In genomic region chr2:159441182-159441581, GRCh38 we compare ENCODE assay signal across 34 cellular contexts.
"Had no signal": no experiment of that assay in that cellular context is flagged by ENCODE, and none has a peak within 500 bp of the region (broad histone marks: within the 10 kb centered on the region; RNA-seq: fewer than 3 reads in every experiment).

No MANE protein-coding gene starts in this region.

- H3K4me2 ChIP-seq: KMS-11 had no signal

- H3K27me3 ChIP-seq: brain microvascular endothelial cell, Peyer's patch had no signal

- DNase-seq: activated B cell treated with CpG ODN at 0.5 μM for 24 hours; activated CD4-positive, alpha-beta memory T cell treated with anti-CD3 and anti-CD28 coated beads for 36 hours; activated CD4-positive, alpha-beta T cell treated with anti-CD3 and anti-CD28 coated beads for 4 hours; activated CD4-positive, alpha-beta T cell treated with anti-CD3 and anti-CD28 coated beads, Interleukin-2, amount 50 U/mL, for 1 hour; activated CD4-positive, CD25-positive, alpha-beta regulatory T cell treated with anti-CD3 and anti-CD28 coated beads, Interleukin-2, amount 50 U/mL, for 72 hours; activated CD8-positive, alpha-beta memory T cell treated with anti-CD3 and anti-CD28 coated beads, Interleukin-2, amount 50 U/mL, for 4 hours; activated gamma-delta T cell treated with Interleukin-2 at 50 U/mL for 16 hours; activated naive CD4-positive, alpha-beta T cell treated with anti-CD3 and anti-CD28 coated beads for 36 hours; activated naive CD8-positive, alpha-beta T cell treated with anti-CD3 and anti-CD28 coated beads, Interleukin-2, amount 50 U/mL, for 24 hours; activated T-cell treated with anti-CD3 and anti-CD28 coated beads for 4 hours; activated T-cell treated with anti-CD3 and anti-CD28 coated beads, Interleukin-2, amount 50 U/mL, for 4 hours; anterior cingulate cortex; brain microvascular endothelial cell; MM.1S; NCI-H1092 treated with DMSO at 0.1 percent for 48 hours; NCI-H1417; NCI-H146; NCI-H187; NCI-H2029 treated with DMSO at 0.1 percent for 48 hours; NCI-H2107; NCI-H2171; NCI-H446 treated with DMSO at 0.1 percent for 48 hours; NCI-H524; NCI-H69; NK-92 treated with Interleukin-12 subunit alpha and Interleukin-12 subunit beta, amount 100 ng/mL, for 24 hours; PC-3; Peyer's patch; RPMI8226; SW 1271; T-helper 1 cell; T-helper 2 cell; T-helper 9 cell had no signal

- H3K9ac ChIP-seq: KMS-11 had no signal

- H3K4me1 ChIP-seq: Peyer's patch had no signal

- ATAC-seq: activated naive CD8-positive, alpha-beta T cell treated with anti-CD3 and anti-CD28 coated beads, Interleukin-2, amount 50 U/mL, for 24 hours; activated T-cell treated with anti-CD3 and anti-CD28 coated beads, Interleukin-2, amount 50 U/mL, for 4 hours; PC-3 had no signal

- H3K9me3 ChIP-seq: Peyer's patch had no signal

- H3K27ac ChIP-seq: brain microvascular endothelial cell, KMS-11, Peyer's patch, VCaP had no signal

- H3K4me3 ChIP-seq: Peyer's patch had no signal
